ENCODE assay signal across 13 cellular contexts in genomic region chr13:110073982-110074381, GRCh38.
"Had no signal": no experiment of that assay in that cellular context is flagged by ENCODE, and none has a peak within 500 bp of the region (broad histone marks: within the 10 kb centered on the region; RNA-seq: fewer than 3 reads in every experiment).

No MANE protein-coding gene starts in this region.

- ATAC-seq: activated CD4-positive, CD25-positive, alpha-beta regulatory T cell treated with anti-CD3 and anti-CD28 coated beads, Interleukin-2, amount 50 U/mL, for 24 hours; activated naive CD4-positive, alpha-beta T cell treated with anti-CD3 and anti-CD28 coated beads, Interleukin-2, amount 50 U/mL, for 72 hours; heart left ventricle had no signal

- H3K36me3 Mint-ChIP-seq: brain, memory B cell had no signal

- H3K4me3 Mint-ChIP-seq: brain, memory B cell, nephron had no signal

- H3K27ac Mint-ChIP-seq: activated naive CD4-positive, alpha-beta T cell treated with anti-CD3 and anti-CD28 coated beads, Interleukin-2, amount 50 U/mL, for 72 hours; brain; memory B cell; nephron had no signal

- H3K4me3 ChIP-seq: heart left ventricle, left ventricle myocardium inferior had no signal

- DNase-seq: activated effector memory CD4-positive, alpha-beta T cell treated with Interleukin-2 at 50 U/mL for 16 hours; activated T-cell treated with anti-CD3 and anti-CD28 coated beads, Interleukin-2, amount 50 U/mL, for 1 hour; amniotic stem cell; dermis blood vessel endothelial cell; heart left ventricle; left ventricle myocardium inferior; stimulated activated CD4-positive, alpha-beta T cell treated with anti-CD3 and anti-CD28 coated beads, Interleukin-2, amount 100 ng/mL, for 48 hours; stimulated activated naive CD4-positive, alpha-beta T cell treated with Interleukin-2 at 50 U/mL for 16 hours had no signal

- H3K4me1 Mint-ChIP-seq: memory B cell, nephron had no signal
